33 cellular contexts compared by ENCODE assay signal in genomic region chr2:53177342-53177741, GRCh38.
"Had no signal": no experiment of that assay in that cellular context is flagged by ENCODE, and none has a peak within 500 bp of the region (broad histone marks: within the 10 kb centered on the region; RNA-seq: fewer than 3 reads in every experiment).

No MANE protein-coding gene starts in this region.

- H3K9me3 ChIP-seq: adrenal gland, body of pancreas, colonic mucosa, gastroesophageal sphincter had no signal

- DNase-seq: activated CD4-positive, alpha-beta memory T cell treated with anti-CD3 and anti-CD28 coated beads for 36 hours; activated CD4-positive, alpha-beta T cell treated with anti-CD3 and anti-CD28 coated beads for 36 hours; activated CD4-positive, alpha-beta T cell treated with anti-CD3 and anti-CD28 coated beads, Interleukin-2, amount 10 ng/mL, durations not matched to agents 24 days and 14 days; activated CD4-positive, CD25-positive, alpha-beta regulatory T cell; activated CD4-positive, CD25-positive, alpha-beta regulatory T cell treated with anti-CD3 and anti-CD28 coated beads, Interleukin-2, amount 50 U/mL, for 72 hours; activated CD8-positive, alpha-beta memory T cell treated with anti-CD3 and anti-CD28 coated beads, Interleukin-2, amount 10 ng/mL, durations not matched to agents 7 days and 5 days; activated CD8-positive, alpha-beta memory T cell treated with anti-CD3 and anti-CD28 coated beads, Interleukin-2, amount 50 U/mL, for 4 hours; activated CD8-positive, alpha-beta T cell treated with anti-CD3 and anti-CD28 coated beads, Interleukin-2, amount 10 ng/mL, durations not matched to agents 7 days and 5 days; activated effector memory CD4-positive, alpha-beta T cell treated with anti-CD3 and anti-CD28 coated beads, Interleukin-2, amount 50 U/mL, for 16 hours; activated naive CD4-positive, alpha-beta T cell treated with anti-CD3 and anti-CD28 coated beads for 36 hours; activated naive CD8-positive, alpha-beta T cell treated with anti-CD3 and anti-CD28 coated beads for 36 hours; activated naive CD8-positive, alpha-beta T cell treated with anti-CD3 and anti-CD28 coated beads, Interleukin-2, amount 50 U/mL, for 24 hours; activated T-cell treated with anti-CD3 and anti-CD28 coated beads, Interleukin-2, amount 50 U/mL, for 1 hour; activated T-cell treated with anti-CD3 and anti-CD28 coated beads, Interleukin-2, amount 50 U/mL, for 48 hours; adrenal gland; amygdala; aorta; body of pancreas; central memory CD4-positive, alpha-beta T cell; cerebellar nuclear complex; colonic mucosa; effector memory CD4-positive, alpha-beta T cell; endodermal cell; foreskin melanocyte; T-helper 1 cell; T-helper 17 cell; T1000 had no signal

- H3K36me3 Mint-ChIP-seq: activated CD4-positive, alpha-beta memory T cell treated with anti-CD3 and anti-CD28 coated beads for 36 hours; activated CD8-positive, alpha-beta memory T cell treated with anti-CD3 and anti-CD28 coated beads, Interleukin-2, amount 10 ng/mL, durations not matched to agents 7 days and 5 days; activated naive CD4-positive, alpha-beta T cell treated with anti-CD3 and anti-CD28 coated beads, Interleukin-2, amount 50 U/mL, for 24 hours; activated naive CD8-positive, alpha-beta T cell treated with anti-CD3 and anti-CD28 coated beads for 36 hours had no signal

- H3K27ac ChIP-seq: adrenal gland, body of pancreas, colonic mucosa, gastroesophageal sphincter had no signal

- H3K27me3 Mint-ChIP-seq: activated CD4-positive, alpha-beta memory T cell treated with anti-CD3 and anti-CD28 coated beads for 36 hours; activated CD4-positive, alpha-beta T cell treated with anti-CD3 and anti-CD28 coated beads for 36 hours; activated CD4-positive, alpha-beta T cell treated with anti-CD3 and anti-CD28 coated beads, Interleukin-2, amount 10 ng/mL, durations not matched to agents 24 days and 14 days; activated CD8-positive, alpha-beta memory T cell treated with anti-CD3 and anti-CD28 coated beads, Interleukin-2, amount 10 ng/mL, durations not matched to agents 7 days and 5 days; activated naive CD4-positive, alpha-beta T cell treated with anti-CD3 and anti-CD28 coated beads, Interleukin-2, amount 50 U/mL, for 24 hours; activated naive CD8-positive, alpha-beta T cell treated with anti-CD3 and anti-CD28 coated beads for 36 hours; activated naive CD8-positive, alpha-beta T cell treated with anti-CD3 and anti-CD28 coated beads, Interleukin-2, amount 50 U/mL, for 24 hours; T-helper 17 cell had no signal

- H3K4me1 Mint-ChIP-seq: activated CD4-positive, alpha-beta T cell treated with anti-CD3 and anti-CD28 coated beads for 36 hours; activated CD4-positive, alpha-beta T cell treated with anti-CD3 and anti-CD28 coated beads, Interleukin-2, amount 10 ng/mL, durations not matched to agents 24 days and 14 days; activated CD8-positive, alpha-beta memory T cell treated with anti-CD3 and anti-CD28 coated beads, Interleukin-2, amount 10 ng/mL, durations not matched to agents 7 days and 5 days; activated naive CD4-positive, alpha-beta T cell treated with anti-CD3 and anti-CD28 coated beads, Interleukin-2, amount 50 U/mL, for 24 hours; activated naive CD8-positive, alpha-beta T cell treated with anti-CD3 and anti-CD28 coated beads for 36 hours; activated naive CD8-positive, alpha-beta T cell treated with anti-CD3 and anti-CD28 coated beads, Interleukin-2, amount 50 U/mL, for 24 hours had no signal

- H3K27ac Mint-ChIP-seq: activated CD4-positive, alpha-beta memory T cell treated with anti-CD3 and anti-CD28 coated beads for 36 hours; activated CD4-positive, alpha-beta T cell treated with anti-CD3 and anti-CD28 coated beads for 36 hours; activated CD4-positive, alpha-beta T cell treated with anti-CD3 and anti-CD28 coated beads, Interleukin-2, amount 10 ng/mL, durations not matched to agents 24 days and 14 days; activated CD8-positive, alpha-beta memory T cell treated with anti-CD3 and anti-CD28 coated beads, Interleukin-2, amount 10 ng/mL, durations not matched to agents 7 days and 5 days; activated CD8-positive, alpha-beta T cell treated with anti-CD3 and anti-CD28 coated beads, Interleukin-2, amount 10 ng/mL, durations not matched to agents 7 days and 5 days; activated naive CD4-positive, alpha-beta T cell treated with anti-CD3 and anti-CD28 coated beads for 36 hours; activated naive CD4-positive, alpha-beta T cell treated with anti-CD3 and anti-CD28 coated beads, Interleukin-2, amount 50 U/mL, for 24 hours; activated naive CD8-positive, alpha-beta T cell treated with anti-CD3 and anti-CD28 coated beads for 36 hours; activated naive CD8-positive, alpha-beta T cell treated with anti-CD3 and anti-CD28 coated beads, Interleukin-2, amount 50 U/mL, for 24 hours; activated T-helper 1 cell treated with anti-CD3 and anti-CD28 coated beads, Interleukin-12 subunit alpha, Interleukin-12 subunit beta, Interleukin-2, Interleukin-4 antibody, amounts not matched to agents 30 ng/mL and 10 ng/mL and 1 ng/mL, durations not matched to agents 14 hours and 24 hours and 36 hours; activated T-helper 2 cell treated with anti-CD3 and anti-CD28 coated beads, Interferon-gamma antibody, Interleukin-2, Interleukin-4, amounts not matched to agents 10 μg/mL and 5 μg/mL and 100 μg/mL, durations not matched to agents 14 hours and 24 hours and 36 hours; endodermal cell; T-helper 17 cell; T-helper 2 cell treated with Interferon-gamma antibody and Interleukin-4, amounts not matched to agents 5 μg/mL and 100 μg/mL, for 36 hours had no signal

- H3K9me3 Mint-ChIP-seq: activated CD4-positive, alpha-beta memory T cell treated with anti-CD3 and anti-CD28 coated beads for 36 hours; activated CD4-positive, alpha-beta T cell treated with anti-CD3 and anti-CD28 coated beads, Interleukin-2, amount 10 ng/mL, durations not matched to agents 24 days and 14 days; activated naive CD8-positive, alpha-beta T cell treated with anti-CD3 and anti-CD28 coated beads for 36 hours; activated naive CD8-positive, alpha-beta T cell treated with anti-CD3 and anti-CD28 coated beads, Interleukin-2, amount 50 U/mL, for 24 hours; activated T-helper 1 cell treated with anti-CD3 and anti-CD28 coated beads, Interleukin-12 subunit alpha, Interleukin-12 subunit beta, Interleukin-2, Interleukin-4 antibody, amounts not matched to agents 30 ng/mL and 10 ng/mL and 1 ng/mL, durations not matched to agents 14 hours and 24 hours and 36 hours; activated T-helper 2 cell treated with anti-CD3 and anti-CD28 coated beads, Interferon-gamma antibody, Interleukin-2, Interleukin-4, amounts not matched to agents 10 μg/mL and 5 μg/mL and 100 μg/mL, durations not matched to agents 14 hours and 24 hours and 36 hours; endodermal cell; T-helper 2 cell treated with Interferon-gamma antibody and Interleukin-4, amounts not matched to agents 5 μg/mL and 100 μg/mL, for 36 hours had no signal

- ATAC-seq: activated CD4-positive, alpha-beta T cell treated with anti-CD3 and anti-CD28 coated beads for 36 hours; activated CD8-positive, alpha-beta memory T cell treated with anti-CD3 and anti-CD28 coated beads, Interleukin-2, amount 10 ng/mL, durations not matched to agents 7 days and 5 days; activated CD8-positive, alpha-beta T cell treated with anti-CD3 and anti-CD28 coated beads, Interleukin-2, amount 10 ng/mL, durations not matched to agents 7 days and 5 days; activated naive CD8-positive, alpha-beta T cell treated with anti-CD3 and anti-CD28 coated beads, Interleukin-2, amount 50 U/mL, for 24 hours; body of pancreas; esophagus mucosa; gastroesophageal sphincter; T-helper 17 cell had no signal

- H3K4me3 Mint-ChIP-seq: activated CD4-positive, alpha-beta memory T cell treated with anti-CD3 and anti-CD28 coated beads for 36 hours; activated CD4-positive, alpha-beta T cell treated with anti-CD3 and anti-CD28 coated beads for 36 hours; activated CD4-positive, alpha-beta T cell treated with anti-CD3 and anti-CD28 coated beads, Interleukin-2, amount 10 ng/mL, durations not matched to agents 24 days and 14 days; activated CD8-positive, alpha-beta memory T cell treated with anti-CD3 and anti-CD28 coated beads, Interleukin-2, amount 10 ng/mL, durations not matched to agents 7 days and 5 days; activated CD8-positive, alpha-beta T cell treated with anti-CD3 and anti-CD28 coated beads, Interleukin-2, amount 10 ng/mL, durations not matched to agents 7 days and 5 days; activated naive CD4-positive, alpha-beta T cell treated with anti-CD3 and anti-CD28 coated beads for 36 hours; activated naive CD4-positive, alpha-beta T cell treated with anti-CD3 and anti-CD28 coated beads, Interleukin-2, amount 50 U/mL, for 24 hours; activated naive CD8-positive, alpha-beta T cell treated with anti-CD3 and anti-CD28 coated beads for 36 hours; activated naive CD8-positive, alpha-beta T cell treated with anti-CD3 and anti-CD28 coated beads, Interleukin-2, amount 50 U/mL, for 24 hours; activated T-helper 1 cell treated with anti-CD3 and anti-CD28 coated beads, Interleukin-12 subunit alpha, Interleukin-12 subunit beta, Interleukin-2, Interleukin-4 antibody, amounts not matched to agents 30 ng/mL and 10 ng/mL and 1 ng/mL, durations not matched to agents 14 hours and 24 hours and 36 hours; endodermal cell; T-helper 17 cell; T-helper 2 cell treated with Interferon-gamma antibody and Interleukin-4, amounts not matched to agents 5 μg/mL and 100 μg/mL, for 36 hours had no signal

- H3K36me3 ChIP-seq: adrenal gland, colonic mucosa, gastroesophageal sphincter had no signal

- H3K4me3 ChIP-seq: adrenal gland, body of pancreas, colonic mucosa, gastroesophageal sphincter had no signal

- H3K27me3 ChIP-seq: adrenal gland, body of pancreas, colonic mucosa, gastroesophageal sphincter had no signal

- H3K4me1 ChIP-seq: adrenal gland, colonic mucosa, gastroesophageal sphincter had no signal
